ENCODE assay signal across 18 cellular contexts in the genomic region with DNA sequence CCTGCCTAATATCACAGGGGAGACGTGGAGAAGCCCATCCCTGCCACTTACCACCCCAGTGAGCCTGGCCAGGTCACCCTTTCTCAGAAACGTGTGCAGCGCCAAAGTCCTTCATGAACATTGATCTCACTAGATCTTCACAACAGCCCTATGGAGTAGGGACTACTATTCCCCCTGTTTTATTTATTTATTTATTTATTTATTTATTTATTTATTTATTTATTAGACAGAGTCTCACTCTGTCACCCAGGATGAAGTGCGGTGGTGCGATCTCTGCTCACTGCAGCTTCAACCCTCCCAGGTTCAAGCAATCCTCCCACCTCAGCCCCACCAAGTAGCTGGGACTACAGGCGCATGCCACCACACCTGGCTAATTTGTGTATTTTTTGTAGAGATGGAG.
"Had no signal": no experiment of that assay in that cellular context is flagged by ENCODE, and none has a peak within 500 bp of the region (broad histone marks: within the 10 kb centered on the region; RNA-seq: fewer than 3 reads in every experiment).

No MANE protein-coding gene starts in this region.

- H3K9ac ChIP-seq: SK-N-SH had no signal

- DNase-seq: KBM-7, MV-4-11, NCI-H1048, NCI-H1105, NCI-H1436 treated with DMSO at 0.1 percent for 48 hours, NCI-H187 treated with DMSO at 0.1 percent for 48 hours, NCI-H2029 treated with DMSO at 0.1 percent for 48 hours, NCI-H2227 treated with DMSO at 0.1 percent for 48 hours, NCI-H446, NCI-H510A, NCI-H524 treated with DMSO at 0.1 percent for 48 hours, NCI-H774, PC-3, SHP77, SK-N-SH, SW 1271 had no signal

- H3K9me3 ChIP-seq: SK-N-SH had no signal

- ATAC-seq: Panc1, PC-3 had no signal

- H3K27ac ChIP-seq: RWPE1 had no signal

- H3K4me2 ChIP-seq: SK-N-SH had no signal
